ENCODE assay signal across 8 cellular contexts in the genomic region with DNA sequence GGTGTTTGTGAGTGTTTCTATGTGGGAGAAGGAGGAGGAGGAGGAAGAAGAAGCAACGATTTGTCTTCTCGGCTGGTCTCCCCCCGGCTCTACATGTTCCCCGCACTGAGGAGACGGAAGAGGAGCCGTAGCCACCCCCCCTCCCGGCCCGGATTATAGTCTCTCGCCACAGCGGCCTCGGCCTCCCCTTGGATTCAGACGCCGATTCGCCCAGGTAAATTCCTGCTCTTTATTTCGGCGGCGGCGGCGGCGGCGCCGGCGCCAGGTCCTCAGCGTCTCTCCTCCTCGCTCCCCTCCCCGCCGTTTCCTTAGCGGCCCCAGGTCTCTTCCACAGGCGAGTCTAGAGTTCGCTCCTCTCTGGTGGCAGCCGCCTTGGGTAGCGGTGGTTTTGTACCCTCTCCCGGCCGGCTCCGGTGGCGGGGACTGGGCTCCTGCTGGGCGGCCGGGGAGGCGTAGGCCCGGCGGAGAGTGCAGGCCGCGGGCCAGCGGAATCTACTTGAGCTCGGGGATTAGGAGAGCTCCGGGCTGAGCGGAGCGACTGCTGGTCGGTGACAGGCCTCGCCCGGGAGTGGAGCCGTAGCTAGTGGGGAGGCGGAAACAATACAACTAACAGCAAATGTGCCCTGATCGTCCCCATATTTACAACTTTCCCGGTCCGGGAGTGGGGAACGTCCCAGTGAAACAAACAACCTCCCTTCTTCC. TPM values are rescaled to one million over a fixed set of nuclear protein-coding genes. Genes with fewer than 3 reads are reported as not detected.
DNase-seq lines count a peak whose midpoint lies in the region; ATAC-seq and TF ChIP-seq lines count a peak whose summit lies in the region.

No MANE protein-coding gene starts in this region.

- H3K4me1 ChIP-seq in osteoblast (ENCODE audit: insufficient read depth, low read length), result peaks cover 33% of the 10 kb centered on the region
- peaks cover 5% of the 10 kb centered on the region for H3K4me1 ChIP-seq in thymus (ENCODE audit: control insufficient read depth, insufficient read depth, low read length)

- peak overlapping the region; percentile 81 for H2AFZ ChIP-seq in osteoblast (ENCODE audit: low read length)

- CTCF ChIA-PET in activated naive CD4-positive, alpha-beta T cell treated with anti-CD3 and anti-CD28 coated beads, Interleukin-2, amount 10 ng/mL, durations not matched to agents 7 days and 5 days (lab: Charles Lee), result no interaction called here

- H3K9me3 ChIP-seq in osteoblast (ENCODE audit: low read depth, low read length) (no peaks in the 10 kb centered on the region), thymus (ENCODE audit: control insufficient read depth) (no peaks in the 10 kb centered on the region)

- H3K27ac Mint-ChIP-seq in activated naive CD4-positive, alpha-beta T cell treated with anti-CD3 and anti-CD28 coated beads, Interleukin-2, amount 10 ng/mL, durations not matched to agents 7 days and 5 days, result peak overlapping the region; percentile 93
- H3K27ac Mint-ChIP-seq in glutamatergic neuron (ENCODE audit: unreplicated experiment), result peak overlapping the region; percentile 91

- H3K4me2 ChIP-seq in osteoblast (ENCODE audit: insufficient read depth, low read length), result peak overlapping the region; percentile 94

- peaks cover 13% of the 10 kb centered on the region for H3K36me3 Mint-ChIP-seq in activated naive CD4-positive, alpha-beta T cell treated with anti-CD3 and anti-CD28 coated beads, Interleukin-2, amount 10 ng/mL, durations not matched to agents 7 days and 5 days
- no peaks in the 10 kb centered on the region for H3K36me3 Mint-ChIP-seq in glutamatergic neuron (ENCODE audit: unreplicated experiment)

- H3K27me3 ChIP-seq in osteoblast (ENCODE audit: insufficient read depth, low read length) (no peaks in the 10 kb centered on the region), thymus (ENCODE audit: control insufficient read depth, insufficient read depth) (no peaks in the 10 kb centered on the region)

- no peaks in the 10 kb centered on the region for H3K27me3 Mint-ChIP-seq in activated naive CD4-positive, alpha-beta T cell treated with anti-CD3 and anti-CD28 coated beads, Interleukin-2, amount 10 ng/mL, durations not matched to agents 7 days and 5 days
- H3K27me3 Mint-ChIP-seq in glutamatergic neuron (ENCODE audit: unreplicated experiment), result peaks cover 9% of the 10 kb centered on the region

- under 1% methylated on average over 57 of the region's 57 CpGs for WGBS in thymus

- peak; percentile 11 for ATAC-seq in GM21447 (IDR thresholded peaks at IDR 0.05; ENCODE audit: unreplicated experiment)

- no peak for TF ChIP-seq CTCF in glutamatergic neuron (IDR thresholded peaks at IDR 0.05; ENCODE audit: partially characterized antibody, unreplicated experiment)
- no peak for TF ChIP-seq CTCF in osteoblast (IDR thresholded peaks at IDR 0.05; ENCODE audit: extremely low read depth, low read depth, low read length)

- peaks cover 55% of the 10 kb centered on the region for H3K4me1 Mint-ChIP-seq in activated naive CD4-positive, alpha-beta T cell treated with anti-CD3 and anti-CD28 coated beads, Interleukin-2, amount 10 ng/mL, durations not matched to agents 7 days and 5 days
- H3K4me1 Mint-ChIP-seq in glutamatergic neuron (ENCODE audit: low read depth, unreplicated experiment), result peaks cover 15% of the 10 kb centered on the region

- peak overlapping the region; percentile 76 for H3K4me3 ChIP-seq in Jurkat, Clone E6-1 (ENCODE audit: low read length)
- H3K4me3 ChIP-seq in osteoblast (ENCODE audit: insufficient read depth, low read length) (peak overlapping the region; percentile 92), thymus (ENCODE audit: low read length) (peak overlapping the region; percentile 81)

- no peaks in the 10 kb centered on the region for H3K36me3 ChIP-seq in osteoblast (ENCODE audit: insufficient read depth, low read length)
- H3K36me3 ChIP-seq in thymus (ENCODE audit: control insufficient read depth, insufficient read depth), result no peaks in the 10 kb centered on the region

- H3K9me3 Mint-ChIP-seq in activated naive CD4-positive, alpha-beta T cell treated with anti-CD3 and anti-CD28 coated beads, Interleukin-2, amount 10 ng/mL, durations not matched to agents 7 days and 5 days, result no peaks in the 10 kb centered on the region
- H3K9me3 Mint-ChIP-seq in glutamatergic neuron (ENCODE audit: unreplicated experiment), result peaks cover 10% of the 10 kb centered on the region

- H4K20me1 ChIP-seq in osteoblast (ENCODE audit: insufficient read depth, low read length), result peaks cover 47% of the 10 kb centered on the region

- H3K27ac ChIP-seq in osteoblast (ENCODE audit: low read depth, low read length) (peak overlapping the region; percentile 83), thymus (ENCODE audit: low read depth) (peak overlapping the region; percentile 89)

- DNase-seq in CD1c-positive myeloid dendritic cell (ENCODE audit: extremely low spot score), result peak; percentile 61
- DNase-seq in Jurkat, Clone E6-1 (ENCODE audit: low read depth, low spot score), result peak; percentile 40
- DNase-seq in RPMI7951 (ENCODE audit: low read depth), result peak; percentile 52
- DNase-seq in activated naive CD4-positive, alpha-beta T cell treated with anti-CD3 and anti-CD28 coated beads, Interleukin-2, amount 10 ng/mL, durations not matched to agents 7 days and 5 days, result peak; percentile 64
- peak; percentile 67 for DNase-seq in glutamatergic neuron
- DNase-seq in osteoblast (ENCODE audit: insufficient read length, low spot score, missing footprints), result peak; percentile 83

- H3K4me3 Mint-ChIP-seq in activated naive CD4-positive, alpha-beta T cell treated with anti-CD3 and anti-CD28 coated beads, Interleukin-2, amount 10 ng/mL, durations not matched to agents 7 days and 5 days, result peak overlapping the region; percentile 84
- H3K4me3 Mint-ChIP-seq in glutamatergic neuron (ENCODE audit: unreplicated experiment), result peak overlapping the region; percentile 98

- peaks cover 97% of the 10 kb centered on the region for H3K79me2 ChIP-seq in osteoblast (ENCODE audit: insufficient read depth, low read length)

RNA-seq across cellular contexts. Expression of a gene that starts 0.5 kb away (rescaled TPM):
- 51.7 TPM for polyA plus RNA-seq in Jurkat, Clone E6-1 (2012; ENCODE audit: insufficient read depth, insufficient read length)
- total RNA-seq in RPMI7951 (2014; rRNA removed; shearing (Covaris generic)), result 10.1 and 21.5 TPM in 2 replicates
- total RNA-seq in glutamatergic neuron (ENCODE audit: unreplicated experiment) (81.1 TPM), osteoblast (22.8 and 29.5 TPM in 2 replicates)
- 38.4 TPM for polyA plus RNA-seq in thymus

Comparison
In these comparisons a context has a peak if more than half of its experiments do, and no peak if none do; other contexts are left out.
1. Peak in every context shown above with its lines: DNase-seq, ATAC-seq, H3K4me3 ChIP-seq and H3K27ac ChIP-seq.